ENCODE assay signal across 11 cellular contexts in the genomic region with DNA sequence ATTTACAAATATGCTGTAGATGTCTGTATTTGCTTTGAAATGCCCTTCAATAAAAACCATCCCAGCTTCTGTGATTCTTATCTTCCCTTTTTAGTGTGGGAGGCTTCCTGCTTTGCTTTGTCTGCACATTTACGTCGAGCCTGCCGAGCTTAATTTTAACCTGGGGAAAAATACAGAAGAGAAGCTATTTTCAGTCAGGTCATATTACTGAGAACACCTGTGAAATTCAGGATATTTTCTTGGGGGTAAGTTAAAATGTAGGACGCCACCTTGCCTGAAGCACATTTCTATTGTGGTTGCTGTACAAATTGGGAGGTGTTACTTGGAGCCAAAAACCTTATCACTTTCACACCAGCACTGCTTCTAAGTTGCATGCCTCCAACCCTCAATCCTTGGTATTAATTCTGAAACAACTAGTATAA. TPM values are rescaled to one million over a fixed set of nuclear protein-coding genes. Genes with fewer than 3 reads are reported as not detected.
DNase-seq lines count a peak whose midpoint lies in the region; ATAC-seq and TF ChIP-seq lines count a peak whose summit lies in the region.
"Had no signal": no experiment of that assay in that cellular context is flagged by ENCODE, and none has a peak within 500 bp of the region (broad histone marks: within the 10 kb centered on the region; RNA-seq: fewer than 3 reads in every experiment).

No MANE protein-coding gene starts in this region.

- H3K27ac Mint-ChIP-seq in activated T-cell treated with anti-CD3 and anti-CD28 coated beads, Interleukin-2, amount 50 U/mL, for 24 hours = peak overlapping the region; percentile 85
- H3K27ac Mint-ChIP-seq in central memory CD8-positive, alpha-beta T cell (ENCODE audit: low read depth) = peak overlapping the region; percentile 81
- peak overlapping the region; percentile 48 for H3K27ac Mint-ChIP-seq in progenitor cell of endocrine pancreas

- H3K4me1 ChIP-seq in Panc1 (ENCODE audit: control insufficient read depth, insufficient read depth, low read length) = peaks cover 17% of the 10 kb centered on the region

- peaks cover 58% of the 10 kb centered on the region for H3K4me1 Mint-ChIP-seq in activated T-cell treated with anti-CD3 and anti-CD28 coated beads, Interleukin-2, amount 50 U/mL, for 24 hours (ENCODE audit: low read depth)
- peaks cover 85% of the 10 kb centered on the region for H3K4me1 Mint-ChIP-seq in central memory CD8-positive, alpha-beta T cell
- peaks cover 26% of the 10 kb centered on the region for H3K4me1 Mint-ChIP-seq in progenitor cell of endocrine pancreas (ENCODE audit: low read depth)

- no peaks in the 10 kb centered on the region for H3K9me3 Mint-ChIP-seq in activated T-cell treated with anti-CD3 and anti-CD28 coated beads, Interleukin-2, amount 50 U/mL, for 24 hours
- no peaks in the 10 kb centered on the region for H3K9me3 Mint-ChIP-seq in central memory CD8-positive, alpha-beta T cell
- no peaks in the 10 kb centered on the region for H3K9me3 Mint-ChIP-seq in progenitor cell of endocrine pancreas (ENCODE audit: low read depth)

- no peak for ATAC-seq in Panc1
- ATAC-seq in central memory CD8-positive, alpha-beta T cell (replicated peaks; ENCODE audit: extremely low read depth, poor library complexity, severe bottlenecking) = peak; percentile 52
- no peak for ATAC-seq in HG03565 (IDR thresholded peaks at IDR 0.05; ENCODE audit: unreplicated experiment)
- ATAC-seq: HCT116 had no signal

- no peak for DNase-seq in activated T-cell treated with anti-CD3 and anti-CD28 coated beads, Interleukin-2, amount 50 U/mL, for 24 hours
- no peak for DNase-seq in activated T-cell treated with anti-CD3 and anti-CD28 coated beads for 4 hours
- DNase-seq in Panc1 (ENCODE audit: low read depth, low spot score) = no peak
- DNase-seq in central memory CD8-positive, alpha-beta T cell (ENCODE audit: low spot score in 2 of 2) = no peak
- DNase-seq in progenitor cell of endocrine pancreas (ENCODE audit: low spot score, unreplicated experiment) = no peak
- no peak for DNase-seq in NCI-H187 (lab: John Stamatoyannopoulos, UW)
- DNase-seq in HK-2 (ENCODE audit: unreplicated experiment) = no peak
- DNase-seq: NCI-H1092 treated with DMSO at 0.1 percent for 48 hours had no signal

- H3K27me3 Mint-ChIP-seq in activated T-cell treated with anti-CD3 and anti-CD28 coated beads, Interleukin-2, amount 50 U/mL, for 24 hours = no peaks in the 10 kb centered on the region
- H3K27me3 Mint-ChIP-seq in central memory CD8-positive, alpha-beta T cell = no peaks in the 10 kb centered on the region
- H3K27me3 Mint-ChIP-seq in progenitor cell of endocrine pancreas = no peaks in the 10 kb centered on the region

- in situ Hi-C loops in Panc1 (cut with HindIII; ENCODE audit: low pct_unique_long_range_greater_than_20kb, low sequenced_read_pairs) = no loop called here

- TF ChIP-seq CTCF in Panc1 (IDR thresholded peaks at IDR 0.05) (no peak), progenitor cell of endocrine pancreas (IDR thresholded peaks at IDR 0.05; ENCODE audit: unreplicated experiment) (no peak)

- H3K27ac ChIP-seq in Panc1 (ENCODE audit: low read length) = peak overlapping the region; percentile 48

- no peaks in the 10 kb centered on the region for H3K27me3 ChIP-seq in Panc1 (ENCODE audit: control insufficient read depth, insufficient read depth, low read length)

- POLR2A ChIA-PET in Panc1 (lab: Charles Lee) = no interaction called here

- H3K4me3 Mint-ChIP-seq in activated T-cell treated with anti-CD3 and anti-CD28 coated beads, Interleukin-2, amount 50 U/mL, for 24 hours = peak overlapping the region; percentile 58
- H3K4me3 Mint-ChIP-seq in central memory CD8-positive, alpha-beta T cell = peak overlapping the region; percentile 61
- H3K4me3 Mint-ChIP-seq in progenitor cell of endocrine pancreas (ENCODE audit: low read depth) = no peak overlapping the region

- H3K4me3 ChIP-seq in Panc1 (ENCODE audit: low read depth in 2 of 2, low read length in 2 of 2) = no peak overlapping the region
- H3K4me3 ChIP-seq: smooth muscle cell had no signal

- CTCF ChIA-PET in Panc1 (lab: Charles Lee) = no interaction called here

- BruUV-seq in Panc1 (replicated peaks; lab: Mats Ljungman, UMichigan) = no TSS peak

- H3K36me3 ChIP-seq in Panc1 (ENCODE audit: control insufficient read depth, insufficient read depth, low read length) = no peaks in the 10 kb centered on the region

- peaks cover 2% of the 10 kb centered on the region for H3K36me3 Mint-ChIP-seq in activated T-cell treated with anti-CD3 and anti-CD28 coated beads, Interleukin-2, amount 50 U/mL, for 24 hours (ENCODE audit: low read depth)
- H3K36me3 Mint-ChIP-seq in central memory CD8-positive, alpha-beta T cell (ENCODE audit: insufficient read depth) = peaks cover 7% of the 10 kb centered on the region
- H3K36me3 Mint-ChIP-seq in progenitor cell of endocrine pancreas (ENCODE audit: insufficient read depth) = peaks cover 7% of the 10 kb centered on the region

- intact Hi-C loops in Panc1 (cut with micrococcal nuclease; ENCODE audit: unreplicated experiment) = no loop called here

- no peaks in the 10 kb centered on the region for H3K9me3 ChIP-seq in Panc1 (ENCODE audit: control insufficient read depth, insufficient read depth, low read depth, low read length)

RNA-seq across cellular contexts. Expression of gene FUCA2, which starts 43.6 kb away (rescaled TPM):
- 68.1 TPM for total RNA-seq in Panc1 (2021; ENCODE audit: unreplicated experiment)
- 42.9 TPM for polyA plus RNA-seq in Panc1 (2012; ENCODE audit: insufficient read length)
- 67.3 and 67.5 TPM in 2 replicates for total RNA-seq in progenitor cell of endocrine pancreas
